Comparison of ENCODE assay signal across 25 cellular contexts in genomic region chr4:53779025-53779424, GRCh38.
"Had no signal": no experiment of that assay in that cellular context is flagged by ENCODE, and none has a peak within 500 bp of the region (broad histone marks: within the 10 kb centered on the region; RNA-seq: fewer than 3 reads in every experiment).

No MANE protein-coding gene starts in this region.

- H3K4me1 ChIP-seq: psoas muscle, spleen, tibial nerve had no signal

- H3K9me3 Mint-ChIP-seq: endodermal cell; memory B cell; stimulated activated naive B cell treated with anti-CD40 and anti-IgM and Interleukin-4, amounts not matched to agents 10 μg/mL and 1 μg/mL and 100 μg/mL, for 72 hours; stimulated activated naive CD8-positive, alpha-beta T cell treated with anti-CD3 and anti-CD28 coated beads, Interleukin-15, amount 100 ng/mL, for 72 hours had no signal

- H3K9me3 ChIP-seq: gastroesophageal sphincter, left ventricle myocardium inferior, lower lobe of right lung, psoas muscle, right lobe of liver, spleen, testis, tibial nerve had no signal

- H3K27me3 ChIP-seq: right lobe of liver, spleen, testis, tibial nerve had no signal

- DNase-seq: effector CD4-positive, alpha-beta T cell; endodermal cell; erythroblast; glutamatergic neuron; immature natural killer cell; kidney; left cardiac atrium; left ventricle myocardium inferior; lower lobe of right lung; naive B cell; nephron progenitor cell; psoas muscle; retina; right lobe of liver; spleen; stimulated activated CD4-positive, alpha-beta T cell treated with anti-CD3 and anti-CD28 coated beads, Interleukin-15, amount 100 ng/mL, for 24 hours; stimulated activated CD4-positive, alpha-beta T cell treated with anti-CD3 and anti-CD28 coated beads, Interleukin-1b, Interleukin-23, amount 100 ng/mL, for 48 hours; stimulated activated CD4-positive, alpha-beta T cell treated with anti-CD3 and anti-CD28 coated beads, Interleukin-4, amount 100 ng/mL, for 24 hours; stimulated activated naive B cell treated with anti-CD40 and anti-IgM and Interleukin-4, amounts not matched to agents 10 μg/mL and 1 μg/mL and 100 μg/mL, for 72 hours; stimulated activated naive CD8-positive, alpha-beta T cell treated with anti-CD3 and anti-CD28 coated beads, Interleukin-15, amount 100 ng/mL, for 72 hours; testis had no signal

- H3K4me1 Mint-ChIP-seq: immature natural killer cell; naive B cell; stimulated activated naive B cell treated with anti-CD40 and anti-IgM and Interleukin-4, amounts not matched to agents 10 μg/mL and 1 μg/mL and 100 μg/mL, for 72 hours; stimulated activated naive CD8-positive, alpha-beta T cell treated with anti-CD3 and anti-CD28 coated beads, Interleukin-15, amount 100 ng/mL, for 72 hours had no signal

- H3K36me3 Mint-ChIP-seq: immature natural killer cell; memory B cell; naive B cell; stimulated activated naive B cell treated with anti-CD40 and anti-IgM and Interleukin-4, amounts not matched to agents 10 μg/mL and 1 μg/mL and 100 μg/mL, for 72 hours had no signal

- H3K36me3 ChIP-seq: gastroesophageal sphincter, left ventricle myocardium inferior, lower lobe of right lung, right lobe of liver, spleen, tibial nerve had no signal

- H3K4me3 Mint-ChIP-seq: endodermal cell; immature natural killer cell; memory B cell; naive B cell; nephron progenitor cell; stimulated activated naive B cell treated with anti-CD40 and anti-IgM and Interleukin-4, amounts not matched to agents 10 μg/mL and 1 μg/mL and 100 μg/mL, for 72 hours; stimulated activated naive CD8-positive, alpha-beta T cell treated with anti-CD3 and anti-CD28 coated beads, Interleukin-15, amount 100 ng/mL, for 72 hours had no signal

- ATAC-seq: gastroesophageal sphincter; lower lobe of right lung; psoas muscle; right lobe of liver; stimulated activated naive B cell treated with anti-CD40 and anti-IgM and Interleukin-4, amounts not matched to agents 10 μg/mL and 1 μg/mL and 100 μg/mL, for 72 hours; stimulated activated naive CD8-positive, alpha-beta T cell treated with anti-CD3 and anti-CD28 coated beads, Interleukin-15, amount 100 ng/mL, for 72 hours had no signal

- H3K4me3 ChIP-seq: coronary artery, gastroesophageal sphincter, left ventricle myocardium inferior, lower lobe of right lung, psoas muscle, right lobe of liver, spleen, testis, tibial nerve had no signal

- H3K27ac ChIP-seq: coronary artery, gastroesophageal sphincter, lower lobe of right lung, psoas muscle, right lobe of liver, spleen, testis, tibial nerve had no signal

- H3K27ac Mint-ChIP-seq: endodermal cell; immature natural killer cell; memory B cell; naive B cell; nephron progenitor cell; stimulated activated naive B cell treated with anti-CD40 and anti-IgM and Interleukin-4, amounts not matched to agents 10 μg/mL and 1 μg/mL and 100 μg/mL, for 72 hours; stimulated activated naive CD8-positive, alpha-beta T cell treated with anti-CD3 and anti-CD28 coated beads, Interleukin-15, amount 100 ng/mL, for 72 hours had no signal
